ENCODE assay signal across 34 cellular contexts in genomic region chr12:113981876-113982275, GRCh38.
"Had no signal": no experiment of that assay in that cellular context is flagged by ENCODE, and none has a peak within 500 bp of the region (broad histone marks: within the 10 kb centered on the region; RNA-seq: fewer than 3 reads in every experiment).

No MANE protein-coding gene starts in this region.

- H3K9me3 ChIP-seq: MG63 had no signal

- H3K27me3 ChIP-seq: MG63 had no signal

- DNase-seq: Karpas-422, Kasumi-1, MG63, MM.1S, MV-4-11, NCI-H1048, NCI-H1092, NCI-H1092 treated with DMSO at 0.1 percent for 48 hours, NCI-H1105, NCI-H1105 treated with DMSO at 0.1 percent for 48 hours, NCI-H1417, NCI-H1417 treated with DMSO at 0.1 percent for 48 hours, NCI-H1436, NCI-H1436 treated with DMSO at 0.1 percent for 48 hours, NCI-H146, NCI-H1694, NCI-H1694 treated with DMSO at 0.1 percent for 48 hours, NCI-H187, NCI-H187 treated with DMSO at 0.1 percent for 48 hours, NCI-H1930, NCI-H2029, NCI-H2029 treated with DMSO at 0.1 percent for 48 hours, NCI-H2081, NCI-H2081 treated with DMSO at 0.1 percent for 48 hours, NCI-H2107, NCI-H2171, NCI-H2171 treated with DMSO at 0.1 percent for 48 hours, NCI-H2227 treated with DMSO at 0.1 percent for 48 hours, NCI-H226, NCI-H446, NCI-H446 treated with DMSO at 0.1 percent for 48 hours, NCI-H510A, NCI-H510A treated with DMSO at 0.1 percent for 48 hours had no signal

- H3K36me3 ChIP-seq: MG63 had no signal

- H3K4me3 ChIP-seq: MG63 had no signal

- H3K27ac ChIP-seq: KMS-11 had no signal
